ENCODE assay signal across 19 cellular contexts in genomic region chr22:38290347-38290746, GRCh38. TPM values are rescaled to one million over a fixed set of nuclear protein-coding genes. Genes with fewer than 3 reads are reported as not detected.
DNase-seq lines count a peak whose midpoint lies in the region; ATAC-seq and TF ChIP-seq lines count a peak whose summit lies in the region.
"Had no signal": no experiment of that assay in that cellular context is flagged by ENCODE, and none has a peak within 500 bp of the region (broad histone marks: within the 10 kb centered on the region; RNA-seq: fewer than 3 reads in every experiment).

No MANE protein-coding gene starts in this region.

- ATAC-seq in stimulated activated effector memory CD8-positive, alpha-beta T cell treated with anti-CD3 and anti-CD28 coated beads, Interleukin-12 subunit alpha, Interleukin-12 subunit beta, amount 100 ng/mL, for 72 hours = no peak
- ATAC-seq: activated CD4-positive, CD25-positive, alpha-beta regulatory T cell treated with anti-CD3 and anti-CD28 coated beads, Interleukin-2, amount 50 U/mL, for 24 hours; CD8-positive, alpha-beta T cell; SK-N-SH treated with all-trans-retinoic acid at 6 μM for 48 hours had no signal

- CTCF ChIA-PET in HEK293T (lab: Yijun Ruan, JAX) = interaction anchor here (0.9 to 1.5 kb wide), 2 partner anchors 8 to 63 kb away, joined by 3 to 5 read pairs; no protein-coding TSS in a partner anchor
- CTCF ChIA-PET in PC-9 (lab: Charles Lee) = interaction anchor here (0.6 to 1.4 kb wide), 3 partner anchors 15 to 28 kb away, joined by 3 to 8 read pairs (median 3); no protein-coding TSS in a partner anchor
- CTCF ChIA-PET in activated CD4-positive, alpha-beta memory T cell treated with anti-CD3 and anti-CD28 coated beads, Interleukin-2, amount 10 ng/mL, durations not matched to agents 7 days and 5 days (lab: Charles Lee) = no interaction called here

- H3K4me3 ChIP-seq in PC-9 = no peak overlapping the region; the same call in 1 of the 2 replicates
- no peak overlapping the region for H3K4me3 ChIP-seq in hepatocyte
- H3K4me3 ChIP-seq: suprapubic skin had no signal

- H3K4me2 ChIP-seq in PC-9 (peak overlapping the region; percentile 63), hepatocyte (no peak overlapping the region)

- POLR2A ChIA-PET in HEK293T (lab: Yijun Ruan, JAX) = interaction anchor here (1.0 to 1.4 kb wide), 2 partner anchors 19 to 56 kb away, joined by 3 to 4 read pairs; no protein-coding TSS in a partner anchor
- POLR2A ChIA-PET in PC-9 (lab: Charles Lee; ENCODE audit: unreplicated experiment) = interaction anchor here (0.6 to 1.1 kb wide), 7 partner anchors 8 to 144 kb away, joined by 3 to 13 read pairs (median 4); partner anchors contain the start of gene CSNK1E
- POLR2A ChIA-PET in activated CD4-positive, alpha-beta memory T cell treated with anti-CD3 and anti-CD28 coated beads, Interleukin-2, amount 10 ng/mL, durations not matched to agents 7 days and 5 days (lab: Charles Lee) = no interaction called here

- BruUV-seq in PC-9 (replicated peaks; lab: Mats Ljungman, UMichigan) = no TSS peak

- no peaks in the 10 kb centered on the region for H3K27me3 Mint-ChIP-seq in activated CD4-positive, alpha-beta memory T cell treated with anti-CD3 and anti-CD28 coated beads, Interleukin-2, amount 10 ng/mL, durations not matched to agents 7 days and 5 days
- H3K27me3 Mint-ChIP-seq: activated naive CD8-positive, alpha-beta T cell had no signal

- H3K4me3 Mint-ChIP-seq in stimulated activated effector memory CD8-positive, alpha-beta T cell treated with anti-CD3 and anti-CD28 coated beads, Interleukin-12 subunit alpha, Interleukin-12 subunit beta, amount 100 ng/mL, for 72 hours = no peak overlapping the region
- no peak overlapping the region for H3K4me3 Mint-ChIP-seq in activated CD4-positive, alpha-beta memory T cell treated with anti-CD3 and anti-CD28 coated beads, Interleukin-2, amount 10 ng/mL, durations not matched to agents 7 days and 5 days
- H3K4me3 Mint-ChIP-seq: activated naive CD8-positive, alpha-beta T cell; activated T-helper 1 cell treated with anti-CD3 and anti-CD28 coated beads, Interleukin-12 subunit alpha, Interleukin-12 subunit beta, Interleukin-2, Interleukin-4 antibody, amounts not matched to agents 30 ng/mL and 10 ng/mL and 1 ng/mL, durations not matched to agents 14 hours and 24 hours and 36 hours; CD8-positive, alpha-beta T cell had no signal

- H3K27ac Mint-ChIP-seq in stimulated activated effector memory CD8-positive, alpha-beta T cell treated with anti-CD3 and anti-CD28 coated beads, Interleukin-12 subunit alpha, Interleukin-12 subunit beta, amount 100 ng/mL, for 72 hours = peak overlapping the region; percentile 81
- H3K27ac Mint-ChIP-seq in activated CD4-positive, alpha-beta memory T cell treated with anti-CD3 and anti-CD28 coated beads, Interleukin-2, amount 10 ng/mL, durations not matched to agents 7 days and 5 days = no peak overlapping the region
- H3K27ac Mint-ChIP-seq: activated naive CD8-positive, alpha-beta T cell; activated T-helper 1 cell treated with anti-CD3 and anti-CD28 coated beads, Interleukin-12 subunit alpha, Interleukin-12 subunit beta, Interleukin-2, Interleukin-4 antibody, amounts not matched to agents 30 ng/mL and 10 ng/mL and 1 ng/mL, durations not matched to agents 14 hours and 24 hours and 36 hours; CD8-positive, alpha-beta T cell had no signal

- H3K4me1 ChIP-seq in PC-9 (replicated peaks; ENCODE audit: insufficient read depth) (peaks cover 67% of the 10 kb centered on the region), hepatocyte (ENCODE audit: insufficient read depth) (peaks cover 24% of the 10 kb centered on the region)

- H3F3A ChIP-seq in PC-9 (ENCODE audit: insufficient read depth, low read depth) = peaks cover 73% of the 10 kb centered on the region

- DNase-seq in HEK293T (ENCODE audit: extremely low spot score) (no peak), PC-9 (peak; percentile 75 to 82), hepatocyte (ENCODE audit: low spot score) (peak; percentile 57), NCI-H524 (lab: John Stamatoyannopoulos, UW) (no peak), iPS-NIHi11 (ENCODE audit: low spot score) (no peak)
- DNase-seq in stimulated activated effector memory CD8-positive, alpha-beta T cell treated with anti-CD3 and anti-CD28 coated beads, Interleukin-12 subunit alpha, Interleukin-12 subunit beta, amount 100 ng/mL, for 72 hours (ENCODE audit: low spot score in 2 of 2) = no peak
- no peak for DNase-seq in activated CD4-positive, alpha-beta memory T cell treated with anti-CD3 and anti-CD28 coated beads, Interleukin-2, amount 10 ng/mL, durations not matched to agents 7 days and 5 days
- DNase-seq: CD8-positive, alpha-beta T cell; kidney glomerular epithelial cell; NCI-H1436; retina; stimulated activated CD4-positive, alpha-beta T cell treated with anti-CD3 and anti-CD28 coated beads, Interleukin-12 subunit alpha, Interleukin-12 subunit beta, amount 100 ng/mL, for 4 hours; T-helper 9 cell had no signal

- H3K27ac ChIP-seq in PC-9 (peak overlapping the region; percentile 94), hepatocyte (peak overlapping the region; percentile 92)
- H3K27ac ChIP-seq: suprapubic skin had no signal

- H3K36me3 ChIP-seq in PC-9 (ENCODE audit: low read depth) (peaks cover 7% of the 10 kb centered on the region; the same call in 1 of the 2 replicates), hepatocyte (replicated peaks; ENCODE audit: insufficient read depth, low read depth) (no peaks in the 10 kb centered on the region)

- H3K36me3 Mint-ChIP-seq in stimulated activated effector memory CD8-positive, alpha-beta T cell treated with anti-CD3 and anti-CD28 coated beads, Interleukin-12 subunit alpha, Interleukin-12 subunit beta, amount 100 ng/mL, for 72 hours = peaks cover 72% of the 10 kb centered on the region
- H3K36me3 Mint-ChIP-seq in activated CD4-positive, alpha-beta memory T cell treated with anti-CD3 and anti-CD28 coated beads, Interleukin-2, amount 10 ng/mL, durations not matched to agents 7 days and 5 days (ENCODE audit: low read depth) = peaks cover 11% of the 10 kb centered on the region
- H3K36me3 Mint-ChIP-seq: activated naive CD8-positive, alpha-beta T cell had no signal

- 76% methylated on average over 8 of the region's 8 CpGs for WGBS in hepatocyte (ENCODE audit: low lambda C conversion rate, missing lambda C conversion rate)

- intact Hi-C loops in PC-9 (cut with micrococcal nuclease; ENCODE audit: unreplicated experiment) = loop anchor here (10.0 kb wide), 1 partner anchor 146 kb away; no protein-coding TSS in a partner anchor

- H3K27me3 ChIP-seq in PC-9 (ENCODE audit: insufficient read depth, low read depth) (no peaks in the 10 kb centered on the region), hepatocyte (no peaks in the 10 kb centered on the region)
- H3K27me3 ChIP-seq: suprapubic skin had no signal

- no peaks in the 10 kb centered on the region for H3K4me1 Mint-ChIP-seq in stimulated activated effector memory CD8-positive, alpha-beta T cell treated with anti-CD3 and anti-CD28 coated beads, Interleukin-12 subunit alpha, Interleukin-12 subunit beta, amount 100 ng/mL, for 72 hours
- H3K4me1 Mint-ChIP-seq in activated CD4-positive, alpha-beta memory T cell treated with anti-CD3 and anti-CD28 coated beads, Interleukin-2, amount 10 ng/mL, durations not matched to agents 7 days and 5 days = no peaks in the 10 kb centered on the region

- H3K9me2 ChIP-seq in PC-9 (ENCODE audit: insufficient read depth) = no peaks in the 10 kb centered on the region
- no peaks in the 10 kb centered on the region for H3K9me2 ChIP-seq in hepatocyte (replicated peaks; ENCODE audit: insufficient read depth)

- peaks cover 14% of the 10 kb centered on the region for H3K79me2 ChIP-seq in PC-9 (ENCODE audit: low read depth)
- no peaks in the 10 kb centered on the region for H3K79me2 ChIP-seq in hepatocyte

- H4K20me1 ChIP-seq in PC-9 (ENCODE audit: insufficient read depth) (no peaks in the 10 kb centered on the region), hepatocyte (ENCODE audit: insufficient read depth, poor library complexity, severe bottlenecking) (no peaks in the 10 kb centered on the region)

- H3K9me3 Mint-ChIP-seq in stimulated activated effector memory CD8-positive, alpha-beta T cell treated with anti-CD3 and anti-CD28 coated beads, Interleukin-12 subunit alpha, Interleukin-12 subunit beta, amount 100 ng/mL, for 72 hours = no peaks in the 10 kb centered on the region
- no peaks in the 10 kb centered on the region for H3K9me3 Mint-ChIP-seq in activated CD4-positive, alpha-beta memory T cell treated with anti-CD3 and anti-CD28 coated beads, Interleukin-2, amount 10 ng/mL, durations not matched to agents 7 days and 5 days
- H3K9me3 Mint-ChIP-seq: activated T-helper 1 cell treated with anti-CD3 and anti-CD28 coated beads, Interleukin-12 subunit alpha, Interleukin-12 subunit beta, Interleukin-2, Interleukin-4 antibody, amounts not matched to agents 30 ng/mL and 10 ng/mL and 1 ng/mL, durations not matched to agents 14 hours and 24 hours and 36 hours; CD8-positive, alpha-beta T cell; neural crest cell had no signal

- H2AFZ ChIP-seq in PC-9 (no peak overlapping the region), hepatocyte (no peak overlapping the region)

- TF ChIP-seq CTCF in PC-9 (conservative IDR thresholded peaks at IDR 0.05) (no peak), hepatocyte (IDR thresholded peaks at IDR 0.05; ENCODE audit: poor library complexity) (no peak)

- H3K9me3 ChIP-seq in PC-9 (ENCODE audit: insufficient read depth, low read depth) = no peaks in the 10 kb centered on the region
- no peaks in the 10 kb centered on the region for H3K9me3 ChIP-seq in hepatocyte (ENCODE audit: low read depth)
- H3K9me3 ChIP-seq: suprapubic skin had no signal

TF ChIP-seq in HEK293T, 16 proteins besides CTCF, POLR2A, EP300 and RAD21:
- TF ChIP-seq ARNT (IDR thresholded peaks at IDR 0.05) (no peak), L3MBTL2 (conservative IDR thresholded peaks at IDR 0.05) (no peak), ELF4 (IDR thresholded peaks at IDR 0.05) (0 out of 2 replicates have a peak, but pooled peaks have one; percentile 11), TARDBP (IDR thresholded peaks at IDR 0.05) (no peak)

RNA-seq across cellular contexts. Expression of gene TMEM184B, which starts 17.5 kb away (rescaled TPM):
- total RNA-seq in PC-9 (2021) = 185 and 192 TPM in 2 replicates
- total RNA-seq in hepatocyte = 32.1 and 58.2 TPM in 2 replicates
- polyA plus RNA-seq in hepatocyte = 90.0 and 102 TPM in 2 replicates
- 10 to 100 TPM; 45.9 to 49.3 TPM for total RNA-seq in activated CD4-positive, alpha-beta memory T cell treated with anti-CD3 and anti-CD28 coated beads, Interleukin-2, amount 10 ng/mL, durations not matched to agents 7 days and 5 days

RNA-seq across cellular contexts. Expression of gene CSNK1E, which starts 26.9 kb away (rescaled TPM):
- total RNA-seq in PC-9 (2021) = 331 and 348 TPM in 2 replicates
- 85.8 and 89.5 TPM in 2 replicates for total RNA-seq in hepatocyte
- polyA plus RNA-seq in hepatocyte = 123 and 152 TPM in 2 replicates
- total RNA-seq in activated CD4-positive, alpha-beta memory T cell treated with anti-CD3 and anti-CD28 coated beads, Interleukin-2, amount 10 ng/mL, durations not matched to agents 7 days and 5 days = 100 to 1,000 TPM in 1 of 2 experiments, 10 to 100 TPM in 1; 99.9 to 102 TPM

Comparison
In these comparisons a context has a peak if more than half of its experiments do, and no peak if none do; other contexts are left out.
1. DNase-seq: peak in PC-9 (2 of 2) and hepatocyte (single experiment); none in HEK293T (single experiment), stimulated activated effector memory CD8-positive, alpha-beta T cell treated with anti-CD3 and anti-CD28 coated beads, Interleukin-12 subunit alpha, Interleukin-12 subunit beta, amount 100 ng/mL, for 72 hours (0 of 2), activated CD4-positive, alpha-beta memory T cell treated with anti-CD3 and anti-CD28 coated beads, Interleukin-2, amount 10 ng/mL, durations not matched to agents 7 days and 5 days (single experiment), NCI-H524 (0 of 2) and iPS-NIHi11 (single experiment).